ENCODE assay signal across 10 cellular contexts in the genomic region with DNA sequence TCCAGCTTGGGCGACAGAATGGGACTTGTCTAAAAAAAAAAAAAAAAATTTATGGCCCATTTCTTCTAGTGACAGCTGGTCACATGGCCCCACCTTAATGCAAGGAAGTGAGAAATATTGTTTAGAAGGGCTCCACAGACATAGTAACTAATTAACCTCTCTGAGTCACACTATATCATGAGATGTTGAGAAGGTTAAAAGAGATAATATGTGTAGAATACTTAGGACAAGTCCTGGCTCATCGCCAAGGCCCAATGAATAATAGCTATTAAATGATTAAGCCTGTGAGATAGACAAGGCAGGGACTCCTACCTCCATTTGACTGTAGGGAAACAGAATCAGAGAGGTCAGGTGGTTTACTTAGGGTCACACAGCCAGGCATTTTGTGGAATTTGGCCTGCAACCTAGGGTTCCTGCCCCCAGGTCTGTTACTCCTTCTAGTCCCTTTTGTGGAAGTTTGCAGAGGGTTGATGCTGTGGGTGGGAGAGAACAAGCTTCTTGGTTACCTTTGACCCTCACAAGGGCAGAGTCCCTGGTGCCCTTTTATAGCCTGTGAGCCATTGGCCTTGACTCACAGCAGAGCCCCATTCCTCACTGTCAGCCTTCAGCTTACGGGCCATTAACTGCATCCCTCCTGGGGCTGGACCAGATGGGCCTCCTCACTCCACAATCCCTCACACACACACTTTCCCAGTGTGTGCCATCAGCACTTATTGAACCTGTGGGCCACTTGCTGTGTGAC. TPM values are rescaled to one million over a fixed set of nuclear protein-coding genes. Genes with fewer than 3 reads are reported as not detected.
DNase-seq lines count a peak whose midpoint lies in the region; ATAC-seq and TF ChIP-seq lines count a peak whose summit lies in the region.
"Had no signal": no experiment of that assay in that cellular context is flagged by ENCODE, and none has a peak within 500 bp of the region (broad histone marks: within the 10 kb centered on the region; RNA-seq: fewer than 3 reads in every experiment).

No MANE protein-coding gene starts in this region.

- no peak for TF ChIP-seq CTCF in WERI-Rb-1 (IDR thresholded peaks at IDR 0.05; ENCODE audit: low read depth, low read length)

- no peak overlapping the region for H3K4me3 ChIP-seq in WERI-Rb-1 (ENCODE audit: low read depth, low read length)

- DNase-seq in LoVo (ENCODE audit: low spot score) (peak; percentile 94), WERI-Rb-1 (peak; percentile 66), mucosa of gallbladder (ENCODE audit: low spot score) (peak; percentile 88), hepatic stellate cell (ENCODE audit: low spot score) (no peak), AG20443 (ENCODE audit: low spot score) (no peak), anterior cingulate cortex (lab: John Stamatoyannopoulos, UW) (no peak)
- DNase-seq: kidney; stimulated activated naive CD4-positive, alpha-beta T cell had no signal

- no peaks in the 10 kb centered on the region for H3K36me3 ChIP-seq in WERI-Rb-1

- H3K9me3 ChIP-seq in WERI-Rb-1 (ENCODE audit: severe bottlenecking), result no peaks in the 10 kb centered on the region

- ATAC-seq in GM18907 (IDR thresholded peaks at IDR 0.05; ENCODE audit: unreplicated experiment) (peak; percentile 60), HG03520 (IDR thresholded peaks at IDR 0.05; ENCODE audit: unreplicated experiment) (no peak)

- no peak overlapping the region for H3K27ac ChIP-seq in WERI-Rb-1

- H3K27me3 ChIP-seq in WERI-Rb-1 (ENCODE audit: insufficient read depth, low read depth, severe bottlenecking), result no peaks in the 10 kb centered on the region

RNA-seq across cellular contexts. Expression of gene OPRD1, which starts 48.5 kb away (rescaled TPM):
- total RNA-seq in mucosa of gallbladder, result not detected
- total RNA-seq: kidney had no signal

RNA-seq across cellular contexts. Expression of gene EPB41, which starts 53.9 kb away (rescaled TPM):
- 71.7 TPM for total RNA-seq in mucosa of gallbladder

Comparison
In these comparisons a context has a peak if more than half of its experiments do, and no peak if none do; other contexts are left out.
1. DNase-seq: peak in LoVo (single experiment), WERI-Rb-1 (single experiment) and mucosa of gallbladder (single experiment); none in hepatic stellate cell (single experiment), AG20443 (single experiment) and anterior cingulate cortex (0 of 58).